ENCODE assay signal across 18 cellular contexts in genomic region chr3:33389908-33390307, GRCh38.
"Had no signal": no experiment of that assay in that cellular context is flagged by ENCODE, and none has a peak within 500 bp of the region (broad histone marks: within the 10 kb centered on the region; RNA-seq: fewer than 3 reads in every experiment).

No MANE protein-coding gene starts in this region.

- H3K4me1 ChIP-seq: prostate gland, upper lobe of left lung had no signal

- ATAC-seq: foreskin keratinocyte; right cardiac atrium; stimulated activated naive CD8-positive, alpha-beta T cell treated with anti-CD3 and anti-CD28 coated beads, Interleukin-15, Interleukin-2, amounts not matched to agents 100 U/mL and 50 U/mL, for 24 hours had no signal

- H3K27ac ChIP-seq: cardiac muscle cell, foreskin keratinocyte, left ventricle myocardium inferior, prostate gland, upper lobe of left lung, VCaP had no signal

- H3K4me3 ChIP-seq: cardiac muscle cell, coronary artery, left ventricle myocardium inferior, prostate gland, upper lobe of left lung had no signal

- H3K4me3 Mint-ChIP-seq: activated CD4-positive, alpha-beta memory T cell treated with anti-CD3 and anti-CD28 coated beads, Interleukin-2, amount 10 ng/mL, durations not matched to agents 7 days and 5 days had no signal

- DNase-seq: activated CD4-positive, alpha-beta memory T cell treated with anti-CD3 and anti-CD28 coated beads, Interleukin-2, amount 10 ng/mL, durations not matched to agents 7 days and 5 days; activated CD8-positive, alpha-beta memory T cell treated with anti-CD3 and anti-CD28 coated beads, Interleukin-2, amount 50 U/mL, for 4 hours; foreskin keratinocyte; glutamatergic neuron; hypothalamus; left ventricle myocardium inferior; mesenchymal stem cell; right cardiac atrium; small intestine; stimulated activated CD4-positive, alpha-beta T cell treated with anti-CD3 and anti-CD28 coated beads, Interleukin-4, amount 100 ng/mL, for 24 hours; stimulated activated naive CD8-positive, alpha-beta T cell treated with anti-CD3 and anti-CD28 coated beads, Interleukin-15, Interleukin-2, amounts not matched to agents 100 U/mL and 50 U/mL, for 24 hours; SW 1271; T1000; upper lobe of left lung had no signal

- H3K9me3 ChIP-seq: left ventricle myocardium inferior, prostate gland, upper lobe of left lung had no signal

- H3K27me3 ChIP-seq: cardiac muscle cell, foreskin keratinocyte, upper lobe of left lung had no signal

- H3K9me3 Mint-ChIP-seq: activated CD4-positive, alpha-beta memory T cell treated with anti-CD3 and anti-CD28 coated beads, Interleukin-2, amount 10 ng/mL, durations not matched to agents 7 days and 5 days had no signal

- H3K27me3 Mint-ChIP-seq: activated CD4-positive, alpha-beta memory T cell treated with anti-CD3 and anti-CD28 coated beads, Interleukin-2, amount 10 ng/mL, durations not matched to agents 7 days and 5 days had no signal
